8 cellular contexts compared by ENCODE assay signal in genomic region chr3:187762792-187763191, GRCh38.
"Had no signal": no experiment of that assay in that cellular context is flagged by ENCODE, and none has a peak within 500 bp of the region (broad histone marks: within the 10 kb centered on the region; RNA-seq: fewer than 3 reads in every experiment).

No MANE protein-coding gene starts in this region.

- H3K4me3 ChIP-seq: K562 had no signal

- DNase-seq: IMR-90, KBM-7, KG1 had no signal

- H3K4me2 ChIP-seq: KMS-11 had no signal

- H3K27me3 Mint-ChIP-seq: IgD-negative memory B cell had no signal

- H3K27ac Mint-ChIP-seq: IgD-negative memory B cell had no signal

- FAIRE-seq: HTR-8/SVneo, K562 had no signal

- H3K4me1 Mint-ChIP-seq: IgD-negative memory B cell had no signal

- ATAC-seq: K562 had no signal

- H3K27ac ChIP-seq: HL-60, KMS-11 had no signal

- H3K9ac ChIP-seq: KMS-11 had no signal

- H3K4me3 Mint-ChIP-seq: IgD-negative memory B cell had no signal
